8 cellular contexts compared by ENCODE assay signal in genomic region chr20:26207967-26208295, GRCh38.
DNase-seq lines count a peak whose midpoint lies in the region; ATAC-seq and TF ChIP-seq lines count a peak whose summit lies in the region.
"Not testable (repeated sequence)": the region's sequence is repeated elsewhere in the genome, so short reads cannot be mapped to it uniquely, and the experiment has no call there.

No MANE protein-coding gene starts in this region.

- DNase-seq in DMS 273 (lab: John Stamatoyannopoulos, UW; ENCODE audit: unreplicated experiment), result peak; percentile 28
- peak; percentile 13 for DNase-seq in NCI-H2227 treated with DMSO at 0.1 percent for 48 hours (lab: John Stamatoyannopoulos, UW)
- DNase-seq in activated CD4-positive, alpha-beta memory T cell treated with anti-CD3 and anti-CD28 coated beads, Interleukin-2, amount 10 ng/mL, durations not matched to agents 7 days and 5 days, result not testable (repeated sequence)
- peak; percentile 16 for DNase-seq in activated naive CD8-positive, alpha-beta T cell treated with anti-CD3 and anti-CD28 coated beads for 36 hours
- peak; percentile 28 for DNase-seq in glutamatergic neuron
- DNase-seq in lung (ENCODE audit: low spot score), result peak; percentile 33
- peak; percentile 51 for DNase-seq in sigmoid colon
- peak in 1 of 2 donors; percentile 53 for DNase-seq in tibial artery

- TF ChIP-seq EP300 in sigmoid colon (IDR thresholded peaks at IDR 0.05), result not testable (repeated sequence)

- peaks cover 17% of the 10 kb centered on the region for H3K27me3 Mint-ChIP-seq in activated CD4-positive, alpha-beta memory T cell treated with anti-CD3 and anti-CD28 coated beads, Interleukin-2, amount 10 ng/mL, durations not matched to agents 7 days and 5 days
- H3K27me3 Mint-ChIP-seq in activated naive CD8-positive, alpha-beta T cell treated with anti-CD3 and anti-CD28 coated beads for 36 hours, result peaks cover 23% of the 10 kb centered on the region
- H3K27me3 Mint-ChIP-seq in glutamatergic neuron (ENCODE audit: unreplicated experiment), result peaks cover 11% of the 10 kb centered on the region

- not testable (repeated sequence) for H3K4me1 ChIP-seq in lung (ENCODE audit: control insufficient read depth in 2 of 2, insufficient read depth in 2 of 2, low read length in 2 of 2)
- H3K4me1 ChIP-seq in sigmoid colon (peaks cover 0 to 21% (median 17%) of the 10 kb centered on the region in 4 donors), tibial artery (peaks cover 0 to 20% (median 15%) of the 10 kb centered on the region in 4 donors)

- TF ChIP-seq POLR2A in sigmoid colon (IDR thresholded peaks at IDR 0.05), result not testable (repeated sequence)

- not testable (repeated sequence) for TF ChIP-seq CTCF in glutamatergic neuron (IDR thresholded peaks at IDR 0.05; ENCODE audit: partially characterized antibody, unreplicated experiment); lung (IDR thresholded peaks at IDR 0.05; ENCODE audit: control extremely low read depth, extremely low read depth); sigmoid colon (IDR thresholded peaks at IDR 0.05); tibial artery (IDR thresholded peaks at IDR 0.05)

- peaks cover 10% of the 10 kb centered on the region for H3K4me1 Mint-ChIP-seq in activated CD4-positive, alpha-beta memory T cell treated with anti-CD3 and anti-CD28 coated beads, Interleukin-2, amount 10 ng/mL, durations not matched to agents 7 days and 5 days
- H3K4me1 Mint-ChIP-seq in activated naive CD8-positive, alpha-beta T cell treated with anti-CD3 and anti-CD28 coated beads for 36 hours; glutamatergic neuron (ENCODE audit: low read depth, unreplicated experiment): not testable (repeated sequence)

- peak overlapping the region; percentile 45 for H3K4me3 Mint-ChIP-seq in activated CD4-positive, alpha-beta memory T cell treated with anti-CD3 and anti-CD28 coated beads, Interleukin-2, amount 10 ng/mL, durations not matched to agents 7 days and 5 days
- H3K4me3 Mint-ChIP-seq in activated naive CD8-positive, alpha-beta T cell treated with anti-CD3 and anti-CD28 coated beads for 36 hours, result peak overlapping the region; percentile 67
- peak overlapping the region; percentile 83 for H3K4me3 Mint-ChIP-seq in glutamatergic neuron (ENCODE audit: unreplicated experiment)

- H3K9me3 Mint-ChIP-seq in activated CD4-positive, alpha-beta memory T cell treated with anti-CD3 and anti-CD28 coated beads, Interleukin-2, amount 10 ng/mL, durations not matched to agents 7 days and 5 days; glutamatergic neuron (ENCODE audit: unreplicated experiment): not testable (repeated sequence)
- peaks cover 12% of the 10 kb centered on the region for H3K9me3 Mint-ChIP-seq in activated naive CD8-positive, alpha-beta T cell treated with anti-CD3 and anti-CD28 coated beads for 36 hours

- H3K4me3 ChIP-seq in lung, result peak overlapping the region; percentile 45
- peak overlapping the region; percentile 10 to 41 (median 30) for H3K4me3 ChIP-seq in sigmoid colon
- H3K4me3 ChIP-seq in tibial artery, result peak overlapping the region; percentile 22 to 23

- CTCF ChIA-PET in activated CD4-positive, alpha-beta memory T cell treated with anti-CD3 and anti-CD28 coated beads, Interleukin-2, amount 10 ng/mL, durations not matched to agents 7 days and 5 days (lab: Charles Lee), result not testable (repeated sequence)

- H3K9me3 ChIP-seq in lung (ENCODE audit: control insufficient read depth in 2 of 2, insufficient read depth in 1 of 2, low read length in 1 of 2), result peaks cover 0 to 11% of the 10 kb centered on the region in 2 donors
- not testable (repeated sequence) for H3K9me3 ChIP-seq in sigmoid colon, tibial artery

- not testable (repeated sequence) for H3K27me3 ChIP-seq in lung (ENCODE audit: control insufficient read depth, insufficient read depth)
- peaks cover 22 to 50% (median 28%) of the 10 kb centered on the region in 3 donors for H3K27me3 ChIP-seq in sigmoid colon
- H3K27me3 ChIP-seq in tibial artery, result peaks cover 0 to 25% of the 10 kb centered on the region in 2 donors

- H3K27ac ChIP-seq in lung (ENCODE audit: low read depth in 1 of 2, low read length in 1 of 2), result peak overlapping the region in 1 of 2 donors; percentile 76
- not testable (repeated sequence) for H3K27ac ChIP-seq in sigmoid colon, tibial artery

- H3K27ac Mint-ChIP-seq in activated CD4-positive, alpha-beta memory T cell treated with anti-CD3 and anti-CD28 coated beads, Interleukin-2, amount 10 ng/mL, durations not matched to agents 7 days and 5 days; glutamatergic neuron (ENCODE audit: unreplicated experiment): not testable (repeated sequence)
- H3K27ac Mint-ChIP-seq in activated naive CD8-positive, alpha-beta T cell treated with anti-CD3 and anti-CD28 coated beads for 36 hours, result peak overlapping the region; percentile 59

- H3K36me3 Mint-ChIP-seq in activated CD4-positive, alpha-beta memory T cell treated with anti-CD3 and anti-CD28 coated beads, Interleukin-2, amount 10 ng/mL, durations not matched to agents 7 days and 5 days (ENCODE audit: low read depth); glutamatergic neuron (ENCODE audit: unreplicated experiment): not testable (repeated sequence)
- peaks cover 10% of the 10 kb centered on the region for H3K36me3 Mint-ChIP-seq in activated naive CD8-positive, alpha-beta T cell treated with anti-CD3 and anti-CD28 coated beads for 36 hours

- not testable (repeated sequence) for H3K36me3 ChIP-seq in lung (ENCODE audit: control insufficient read depth in 2 of 2, insufficient read depth in 2 of 2, low read length in 2 of 2); sigmoid colon; tibial artery

- intact Hi-C loops in sigmoid colon (cut with DNase I); tibial artery (cut with DNase I; ENCODE audit: low total_unique reads): not testable (repeated sequence)

- ATAC-seq in lung (ENCODE audit: insufficient read depth, low FRiP score), result not testable (repeated sequence)

- WGBS in lung, 2 donors, result 8% methylated on average over 22 to 35 of the region's 35 CpGs
- 11 to 31% methylated on average over 35 of the region's 35 CpGs for WGBS in sigmoid colon, 2 donors

- POLR2A ChIA-PET in activated CD4-positive, alpha-beta memory T cell treated with anti-CD3 and anti-CD28 coated beads, Interleukin-2, amount 10 ng/mL, durations not matched to agents 7 days and 5 days (lab: Charles Lee), result not testable (repeated sequence)
